ENCODE assay signal across 8 cellular contexts in genomic region chr12:92136883-92137582, GRCh38. TPM values are rescaled to one million over a fixed set of nuclear protein-coding genes. Genes with fewer than 3 reads are reported as not detected.
DNase-seq lines count a peak whose midpoint lies in the region; ATAC-seq and TF ChIP-seq lines count a peak whose summit lies in the region.

No MANE protein-coding gene starts in this region.

- H3K27ac ChIP-seq in OCI-LY7 (ENCODE audit: low read depth, low read length, poor library complexity, severe bottlenecking) = peak overlapping the region; percentile 23

- no TSS peak for BruUV-seq in OCI-LY7 (replicated peaks; lab: Mats Ljungman, UMichigan)

- H3K36me3 ChIP-seq in OCI-LY7 (ENCODE audit: insufficient read depth, low read length) (peaks cover 95% of the 10 kb centered on the region), endocrine pancreas (ENCODE audit: control insufficient read depth, insufficient read depth, low read length) (peaks cover 2% of the 10 kb centered on the region), MG63 (peaks cover 33% of the 10 kb centered on the region)

- H3K9me3 ChIP-seq in OCI-LY7 (ENCODE audit: low read length) = no peaks in the 10 kb centered on the region
- no peaks in the 10 kb centered on the region for H3K9me3 ChIP-seq in endocrine pancreas (ENCODE audit: control insufficient read depth, low read length)
- H3K9me3 ChIP-seq in MG63 = no peaks in the 10 kb centered on the region

- CTCF ChIA-PET in OCI-LY7 (lab: Charles Lee; ENCODE audit: unreplicated experiment) = interaction anchor here (0.6 to 1.0 kb wide), 3 partner anchors 9 to 440 kb away, joined by 3 read pairs; partner anchors contain the start of gene BTG1

- POLR2A ChIA-PET in OCI-LY7 (lab: Charles Lee) = interaction anchor here (0.5 to 4.9 kb wide), 20 partner anchors 9 to 851 kb away, joined by 3 to 65 read pairs (median 5); partner anchors contain the start of gene BTG1

- H3K9me2 ChIP-seq in OCI-LY7 (ENCODE audit: insufficient read depth, low read length) = no peaks in the 10 kb centered on the region

- peaks cover 87% of the 10 kb centered on the region for H4K20me1 ChIP-seq in OCI-LY7 (ENCODE audit: insufficient read depth, low read length)

- no peak overlapping the region for H3K9ac ChIP-seq in endocrine pancreas (ENCODE audit: control insufficient read depth, insufficient read depth, low read length)

- ATAC-seq in GM19455 (IDR thresholded peaks at IDR 0.05; ENCODE audit: unreplicated experiment) (no peak), GM21528 (IDR thresholded peaks at IDR 0.05; ENCODE audit: low FRiP score, unreplicated experiment) (no peak)

- H3K4me1 ChIP-seq in OCI-LY7 (ENCODE audit: insufficient read depth, low read length, poor library complexity, severe bottlenecking) (peaks cover 78% of the 10 kb centered on the region), endocrine pancreas (ENCODE audit: control insufficient read depth, insufficient read depth, low read length) (peaks cover 42% of the 10 kb centered on the region)

- peak overlapping the region; percentile 86 for H3K4me3 ChIP-seq in OCI-LY7 (ENCODE audit: low read depth, low read length, poor library complexity, severe bottlenecking)
- peak overlapping the region; percentile 100 for H3K4me3 ChIP-seq in endocrine pancreas (ENCODE audit: control insufficient read depth, insufficient read depth, low read length)
- no peak overlapping the region for H3K4me3 ChIP-seq in MG63

- intact Hi-C loops in OCI-LY7 (cut with micrococcal nuclease; ENCODE audit: unreplicated experiment) = no loop called here

- peak overlapping the region; percentile 98 for H3K4me2 ChIP-seq in OCI-LY7 (ENCODE audit: low read length)

- H3K27me3 ChIP-seq in endocrine pancreas (ENCODE audit: control insufficient read depth, insufficient read depth, low read length) (no peaks in the 10 kb centered on the region), MG63 (no peaks in the 10 kb centered on the region)

- TF ChIP-seq CTCF in OCI-LY7 (conservative IDR thresholded peaks at IDR 0.05; ENCODE audit: low read length) = no peak

- DNase-seq in SIG-M5 treated with dmso at 0.1 percent for 504 hours (lab: John Stamatoyannopoulos, UW; ENCODE audit: unreplicated experiment) (peak; percentile 82), SIG-M5 (lab: John Stamatoyannopoulos, UW) (no peak), OCI-LY7 (ENCODE audit: low spot score) (peak; percentile 38), non-pigmented ciliary epithelial cell (ENCODE audit: low read depth) (peak; percentile 71), MG63 (no peak)

- no peak overlapping the region for H2AFZ ChIP-seq in OCI-LY7 (ENCODE audit: low read length)

- peaks cover 100% of the 10 kb centered on the region for H3K79me2 ChIP-seq in OCI-LY7 (ENCODE audit: insufficient read depth, low read depth, low read length)

RNA-seq across cellular contexts. Expression of gene BTG1, which starts 8.6 kb away (rescaled TPM):
- total RNA-seq in OCI-LY7 (2014; rRNA removed; shearing (Covaris generic)) = 18.0 and 32.8 TPM in 2 replicates
- 93.4 and 102 TPM in 2 replicates for total RNA-seq in OCI-LY7 (2022)
- 1.2 and 2.0 TPM in 2 replicates for total RNA-seq in MG63 (2014; rRNA removed; shearing (Covaris generic); ENCODE audit: low replicate concordance)

Comparison
In these comparisons a context has a peak if more than half of its experiments do, and no peak if none do; other contexts are left out.
1. DNase-seq: peak in SIG-M5 treated with dmso at 0.1 percent for 504 hours (single experiment), OCI-LY7 (single experiment) and non-pigmented ciliary epithelial cell (single experiment); none in SIG-M5 (single experiment) and MG63 (single experiment).